14 cellular contexts compared by ENCODE assay signal in the genomic region with DNA sequence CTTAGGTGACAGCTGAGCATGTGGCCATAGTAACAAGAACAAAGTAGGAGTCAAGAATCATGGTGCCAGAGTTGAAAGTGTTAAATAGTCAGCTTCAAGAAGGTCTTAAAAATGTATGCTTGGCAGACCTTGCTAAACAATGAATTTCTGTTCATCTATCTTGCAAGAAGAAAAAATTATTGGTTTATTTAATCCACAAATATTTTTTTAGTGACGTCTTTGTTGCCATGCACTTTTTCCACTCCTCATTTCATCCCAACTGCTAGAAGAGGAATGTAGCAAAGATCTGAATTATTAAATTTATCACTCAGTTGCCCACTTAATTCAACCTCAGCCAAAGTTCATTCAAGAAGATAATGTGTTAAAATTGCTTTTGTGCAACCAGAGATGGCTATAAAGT.
"Had no signal": no experiment of that assay in that cellular context is flagged by ENCODE, and none has a peak within 500 bp of the region (broad histone marks: within the 10 kb centered on the region; RNA-seq: fewer than 3 reads in every experiment).

No MANE protein-coding gene starts in this region.

- H3K4me1 ChIP-seq: foreskin keratinocyte had no signal

- H3K4me3 Mint-ChIP-seq: naive thymus-derived CD4-positive, alpha-beta T cell; nephron progenitor cell; type B pancreatic cell had no signal

- DNase-seq: effector CD4-positive, alpha-beta T cell; foreskin keratinocyte; left colon; naive thymus-derived CD4-positive, alpha-beta T cell; nephron progenitor cell; posterior cingulate gyrus; stimulated activated CD4-positive, alpha-beta T cell treated with anti-CD3 and anti-CD28 coated beads, Interleukin-2, amount 100 ng/mL, for 48 hours; stimulated activated naive CD4-positive, alpha-beta T cell treated with Interleukin-2 at 50 U/mL for 16 hours had no signal

- H3K27ac ChIP-seq: coronary artery, foreskin keratinocyte, hepatocyte, neutrophil had no signal

- H3K36me3 ChIP-seq: neutrophil, right atrium auricular region had no signal

- H3K9me3 ChIP-seq: neutrophil, right atrium auricular region had no signal

- H3K27me3 Mint-ChIP-seq: naive thymus-derived CD4-positive, alpha-beta T cell; type B pancreatic cell had no signal

- H3K27ac Mint-ChIP-seq: nephron progenitor cell, type B pancreatic cell had no signal

- H3K9me3 Mint-ChIP-seq: naive thymus-derived CD4-positive, alpha-beta T cell; nephron progenitor cell; type B pancreatic cell had no signal

- H3K4me3 ChIP-seq: coronary artery, hepatocyte, right atrium auricular region, smooth muscle cell had no signal

- H3K27me3 ChIP-seq: foreskin keratinocyte, hepatocyte, right atrium auricular region had no signal

- ATAC-seq: foreskin keratinocyte; left colon; naive thymus-derived CD4-positive, alpha-beta T cell had no signal
